7 cellular contexts compared by ENCODE assay signal in genomic region chr2:131661884-131662535, GRCh38.
DNase-seq lines count a peak whose midpoint lies in the region; TF ChIP-seq lines count a peak whose summit lies in the region.
"Not testable (repeated sequence)": the region's sequence is repeated elsewhere in the genome, so short reads cannot be mapped to it uniquely, and the experiment has no call there.

No MANE protein-coding gene starts in this region.

- not testable (repeated sequence) for H3K79me2 ChIP-seq in mammary epithelial cell (ENCODE audit: insufficient read depth, low read length)

- H3K4me2 ChIP-seq in mammary epithelial cell (ENCODE audit: insufficient read depth, low read depth, low read length), result not testable (repeated sequence)

- 65% methylated on average over 4 of the region's 5 CpGs for WGBS in mammary epithelial cell (ENCODE audit: low coverage, missing lambda C conversion rate)

- H3K27me3 Mint-ChIP-seq in CD8-positive, alpha-beta memory T cell, result peaks cover 14 to 52% of the 10 kb centered on the region in 2 donors

- not testable (repeated sequence) for H3K4me3 Mint-ChIP-seq in CD8-positive, alpha-beta memory T cell

- H3K4me3 ChIP-seq in CD8-positive, alpha-beta memory T cell (ENCODE audit: low read length); mammary epithelial cell (replicated peaks in 1 of 3; ENCODE audit: insufficient read depth in 1 of 3, low read depth in 2 of 3, low read length in 3 of 3): not testable (repeated sequence)

- H3K9ac ChIP-seq in mammary epithelial cell (ENCODE audit: insufficient read depth, low read length), result not testable (repeated sequence)

- not testable (repeated sequence) for H3K36me3 ChIP-seq in CD8-positive, alpha-beta memory T cell (ENCODE audit: insufficient read depth, low read length); mammary epithelial cell (ENCODE audit: insufficient read depth, low read length)

- TF ChIP-seq CTCF in VCaP (conservative IDR thresholded peaks at IDR 0.05); mammary epithelial cell (conservative IDR thresholded peaks at IDR 0.05 in 1 of 2, IDR thresholded peaks at IDR 0.05 in 1 of 2; ENCODE audit: extremely low read depth in 1 of 2, insufficient read depth in 1 of 2, low read depth in 1 of 2, low read length in 2 of 2): not testable (repeated sequence)

- peak overlapping the region; percentile 12 for H3K27ac ChIP-seq in CD8-positive, alpha-beta memory T cell (ENCODE audit: low read depth, low read length)
- peak overlapping the region; percentile 67 for H3K27ac ChIP-seq in VCaP
- not testable (repeated sequence) for H3K27ac ChIP-seq in mammary epithelial cell (ENCODE audit: insufficient read depth, low read depth, low read length)

- not testable (repeated sequence) for H3K27me3 ChIP-seq in CD8-positive, alpha-beta memory T cell (ENCODE audit: insufficient read depth, low read length, poor library complexity, severe bottlenecking); mammary epithelial cell (ENCODE audit: insufficient read depth, low read length)

- CTCF ChIA-PET in CD8-positive, alpha-beta memory T cell (lab: Charles Lee), result interaction anchor here (2.3 kb wide), 1 partner anchor 10 kb away, joined by 9 read pairs; no protein-coding TSS in a partner anchor
- CTCF ChIA-PET in mammary epithelial cell (lab: Charles Lee; ENCODE audit: low non-redundant PET), result not testable (repeated sequence)

- not testable (repeated sequence) for H4K20me1 ChIP-seq in mammary epithelial cell (ENCODE audit: insufficient read depth, low read length)

- DNase-seq in CD8-positive, alpha-beta memory T cell, result not testable (repeated sequence)
- DNase-seq in ELR (ENCODE audit: low read depth) (peak; percentile 33), M059J (ENCODE audit: low read depth) (peak; percentile 55), astrocyte of the hippocampus (ENCODE audit: low read depth, low spot score) (peak; percentile 34), mammary epithelial cell (peak; percentile 69), glomerular visceral epithelial cell (ENCODE audit: extremely low spot score) (peak; percentile 25)

- not testable (repeated sequence) for H2AFZ ChIP-seq in mammary epithelial cell (ENCODE audit: low read depth, low read length)

- in situ Hi-C loops in mammary epithelial cell (cut with MboI; ENCODE audit: low sequenced_read_pairs in 2 of 2), result loop anchor here (25.0 kb wide), 1 partner anchor 250 kb away; no protein-coding TSS in a partner anchor

- not testable (repeated sequence) for H3K9me3 ChIP-seq in CD8-positive, alpha-beta memory T cell (ENCODE audit: low read length); mammary epithelial cell (replicated peaks; ENCODE audit: insufficient read depth, low read length)

- not testable (repeated sequence) for H3K4me1 Mint-ChIP-seq in CD8-positive, alpha-beta memory T cell

- intact Hi-C loops in mammary epithelial cell (cut with micrococcal nuclease), result not testable (repeated sequence)

- POLR2A ChIA-PET in CD8-positive, alpha-beta memory T cell (lab: Charles Lee), result not testable (repeated sequence)

- not testable (repeated sequence) for H3K4me1 ChIP-seq in CD8-positive, alpha-beta memory T cell (ENCODE audit: insufficient read depth, low read length); mammary epithelial cell (ENCODE audit: insufficient read depth, low read length)

- H3K36me3 Mint-ChIP-seq in CD8-positive, alpha-beta memory T cell, result not testable (repeated sequence)

- H3K27ac Mint-ChIP-seq in CD8-positive, alpha-beta memory T cell, result not testable (repeated sequence)

- dilution Hi-C loops in mammary epithelial cell (cut with HindIII; ENCODE audit: low sequenced_read_pairs), result not testable (repeated sequence)

- BruUV-seq in mammary epithelial cell (replicated peaks; lab: Mats Ljungman, UMichigan), result not testable (repeated sequence)

- not testable (repeated sequence) for H3K9me3 Mint-ChIP-seq in CD8-positive, alpha-beta memory T cell
